21 cellular contexts compared by ENCODE assay signal in the genomic region with DNA sequence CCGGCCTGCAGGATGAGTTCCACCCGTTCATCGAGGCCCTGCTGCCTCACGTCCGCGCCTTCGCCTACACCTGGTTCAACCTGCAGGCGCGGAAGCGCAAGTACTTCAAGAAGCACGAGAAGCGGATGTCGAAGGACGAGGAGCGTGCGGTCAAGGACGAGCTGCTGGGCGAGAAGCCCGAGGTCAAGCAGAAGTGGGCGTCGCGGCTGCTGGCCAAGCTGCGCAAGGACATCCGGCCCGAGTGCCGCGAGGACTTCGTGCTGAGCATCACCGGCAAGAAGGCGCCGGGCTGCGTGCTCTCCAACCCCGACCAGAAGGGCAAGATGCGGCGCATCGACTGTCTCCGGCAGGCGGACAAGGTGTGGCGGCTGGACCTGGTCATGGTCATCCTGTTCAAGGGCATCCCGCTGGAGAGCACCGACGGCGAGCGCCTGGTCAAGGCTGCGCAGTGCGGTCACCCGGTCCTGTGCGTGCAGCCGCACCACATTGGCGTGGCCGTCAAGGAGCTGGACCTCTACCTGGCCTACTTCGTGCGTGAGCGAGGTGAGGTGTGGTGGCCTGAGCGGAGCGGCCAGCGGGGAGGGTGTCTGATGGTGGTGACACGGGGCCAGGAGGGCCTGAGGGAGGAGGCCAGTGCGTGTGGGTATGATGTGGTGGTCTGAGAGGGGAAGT.
DNase-seq lines count a peak whose midpoint lies in the region; ATAC-seq and TF ChIP-seq lines count a peak whose summit lies in the region.
"Had no signal": no experiment of that assay in that cellular context is flagged by ENCODE, and none has a peak within 500 bp of the region (broad histone marks: within the 10 kb centered on the region; RNA-seq: fewer than 3 reads in every experiment).

No MANE protein-coding gene starts in this region.

- TF ChIP-seq CTCF in RWPE1 (conservative IDR thresholded peaks at IDR 0.05; ENCODE audit: low read depth) (no peak), WERI-Rb-1 (IDR thresholded peaks at IDR 0.05; ENCODE audit: low read depth, low read length) (no peak)

- H3K4me1 Mint-ChIP-seq in central memory CD8-positive, alpha-beta T cell: peaks cover 19% of the 10 kb centered on the region

- DNase-seq in RWPE1 (ENCODE audit: low spot score): no peak
- DNase-seq in central memory CD8-positive, alpha-beta T cell (ENCODE audit: low spot score in 2 of 2): no peak
- DNase-seq in DMS153 (lab: John Stamatoyannopoulos, UW): no peak
- DNase-seq in COLO668 (lab: John Stamatoyannopoulos, UW; ENCODE audit: unreplicated experiment): no peak
- no peak for DNase-seq in NCI-H226
- no peak for DNase-seq in WERI-Rb-1
- DNase-seq: activated CD4-positive, alpha-beta T cell treated with anti-CD3 and anti-CD28 coated beads for 48 hours; anterior cingulate cortex; CD8-positive, alpha-beta T cell; DMS79 treated with DMSO at 0.1 percent for 48 hours; islet precursor cell; KBM-7; mesendoderm; natural killer cell; NCI-H1048; NCI-H2081 treated with DMSO at 0.1 percent for 48 hours; NCI-H510A; stimulated activated CD8-positive, alpha-beta memory T cell treated with anti-CD3 and anti-CD28 coated beads, Interleukin-4, amount 100 ng/mL, for 48 hours had no signal

- H3K27ac ChIP-seq in RWPE1 (peak overlapping the region; percentile 97), muscle layer of colon (ENCODE audit: low read depth, low read length) (peak overlapping the region; percentile 68), subcutaneous abdominal adipose tissue (ENCODE audit: low read depth, low read length) (peak overlapping the region; percentile 50), WERI-Rb-1 (no peak overlapping the region)
- H3K27ac ChIP-seq: hepatocyte had no signal

- H3K27me3 Mint-ChIP-seq in central memory CD8-positive, alpha-beta T cell: no peaks in the 10 kb centered on the region

- POLR2A ChIA-PET in RWPE1 (lab: Yijun Ruan, JAX; ENCODE audit: low non-redundant PET): no interaction called here

- H3K27me3 ChIP-seq in muscle layer of colon (ENCODE audit: control insufficient read depth in 1 of 2, insufficient read depth in 2 of 2, low read length in 2 of 2): no peaks in the 10 kb centered on the region
- no peaks in the 10 kb centered on the region for H3K27me3 ChIP-seq in subcutaneous abdominal adipose tissue (ENCODE audit: control insufficient read depth in 5 of 5, insufficient read depth in 4 of 5, low read length in 5 of 5)
- H3K27me3 ChIP-seq in WERI-Rb-1 (ENCODE audit: insufficient read depth, low read depth, severe bottlenecking): no peaks in the 10 kb centered on the region
- H3K27me3 ChIP-seq: hepatocyte had no signal

- H3K4me3 Mint-ChIP-seq in central memory CD8-positive, alpha-beta T cell: no peak overlapping the region
- H3K4me3 Mint-ChIP-seq: CD8-positive, alpha-beta T cell; natural killer cell had no signal

- no peak overlapping the region for H3K9ac ChIP-seq in muscle layer of colon (ENCODE audit: low read length)
- H3K9ac ChIP-seq in subcutaneous abdominal adipose tissue (ENCODE audit: low read length in 5 of 5): no peak overlapping the region

- peaks cover 70% of the 10 kb centered on the region for H3K4me1 ChIP-seq in muscle layer of colon (ENCODE audit: insufficient read depth, low read length)
- peaks cover 14 to 62% (median 57%) of the 10 kb centered on the region in 5 donors for H3K4me1 ChIP-seq in subcutaneous abdominal adipose tissue (ENCODE audit: control insufficient read depth in 5 of 5, insufficient read depth in 5 of 5, low read length in 5 of 5)

- no peaks in the 10 kb centered on the region for H3K9me3 Mint-ChIP-seq in central memory CD8-positive, alpha-beta T cell
- H3K9me3 Mint-ChIP-seq: CD8-positive, alpha-beta T cell; natural killer cell had no signal

- CTCF ChIA-PET in RWPE1 (lab: Yijun Ruan, JAX): no interaction called here

- ATAC-seq in central memory CD8-positive, alpha-beta T cell (replicated peaks; ENCODE audit: extremely low read depth, poor library complexity, severe bottlenecking): no peak
- ATAC-seq: CD8-positive, alpha-beta T cell; natural killer cell had no signal

- H3K9me3 ChIP-seq in muscle layer of colon (ENCODE audit: low read length): no peaks in the 10 kb centered on the region
- no peaks in the 10 kb centered on the region for H3K9me3 ChIP-seq in subcutaneous abdominal adipose tissue (ENCODE audit: control insufficient read depth in 5 of 5, low read length in 5 of 5)
- no peaks in the 10 kb centered on the region for H3K9me3 ChIP-seq in WERI-Rb-1 (ENCODE audit: severe bottlenecking)

- H3K36me3 Mint-ChIP-seq in central memory CD8-positive, alpha-beta T cell (ENCODE audit: insufficient read depth): peaks cover 6% of the 10 kb centered on the region
- H3K36me3 Mint-ChIP-seq: natural killer cell had no signal

- H3K36me3 ChIP-seq in muscle layer of colon (ENCODE audit: insufficient read depth, low read length) (peaks cover 6% of the 10 kb centered on the region), subcutaneous abdominal adipose tissue (ENCODE audit: control insufficient read depth in 5 of 5, insufficient read depth in 5 of 5, low read length in 5 of 5) (peaks cover 0 to 24% (median 17%) of the 10 kb centered on the region in 5 donors), WERI-Rb-1 (peaks cover 24% of the 10 kb centered on the region)

- H3K27ac Mint-ChIP-seq in central memory CD8-positive, alpha-beta T cell (ENCODE audit: low read depth): peak overlapping the region; percentile 83
- H3K27ac Mint-ChIP-seq: CD8-positive, alpha-beta T cell had no signal

- H3K4me3 ChIP-seq in muscle layer of colon (ENCODE audit: low read depth in 1 of 2, low read length in 2 of 2) (peak overlapping the region in 1 of 2 donors; percentile 27), subcutaneous abdominal adipose tissue (ENCODE audit: low read depth in 1 of 5, low read length in 5 of 5) (no peak overlapping the region), WERI-Rb-1 (ENCODE audit: low read depth, low read length) (no peak overlapping the region)
- H3K4me3 ChIP-seq: hepatocyte had no signal
